ENCODE assay signal across 19 cellular contexts in genomic region chr12:104348994-104349494, GRCh38.
"Had no signal": no experiment of that assay in that cellular context is flagged by ENCODE, and none has a peak within 500 bp of the region (broad histone marks: within the 10 kb centered on the region; RNA-seq: fewer than 3 reads in every experiment).

No MANE protein-coding gene starts in this region.

- H3K4me3 ChIP-seq: coronary artery, gastrocnemius medialis, heart right ventricle, mucosa of descending colon, right atrium auricular region had no signal

- H3K4me1 Mint-ChIP-seq: neural crest cell had no signal

- H3K27me3 Mint-ChIP-seq: type B pancreatic cell had no signal

- DNase-seq: effector CD4-positive, alpha-beta T cell; gastrocnemius medialis; heart right ventricle; hypothalamus; mucosa of descending colon; natural killer cell; posterior cingulate gyrus; small intestine; stimulated activated CD4-positive, alpha-beta T cell treated with anti-CD3 and anti-CD28 coated beads, Interleukin-12 subunit alpha, Interleukin-12 subunit beta, amount 100 ng/mL, for 4 hours; stimulated activated CD4-positive, alpha-beta T cell treated with anti-CD3 and anti-CD28 coated beads, Interleukin-2, amount 100 ng/mL, for 48 hours; stimulated activated naive CD4-positive, alpha-beta T cell treated with Interleukin-2 at 50 U/mL for 16 hours had no signal

- H3K4me3 Mint-ChIP-seq: natural killer cell, neural crest cell, type B pancreatic cell had no signal

- H3K27me3 ChIP-seq: gastrocnemius medialis, heart right ventricle, right atrium auricular region had no signal

- H3K36me3 Mint-ChIP-seq: natural killer cell had no signal

- H3K27ac Mint-ChIP-seq: type B pancreatic cell had no signal

- FAIRE-seq: islet of Langerhans, small intestine, urothelium cell line had no signal

- H3K27ac ChIP-seq: coronary artery, gastrocnemius medialis, heart right ventricle, right atrium auricular region had no signal

- ATAC-seq: esophagus mucosa, gastrocnemius medialis, left lobe of liver, mucosa of descending colon, natural killer cell had no signal

- H3K9me3 ChIP-seq: gastrocnemius medialis, heart right ventricle, mucosa of descending colon, right atrium auricular region had no signal

- H3K9me3 Mint-ChIP-seq: natural killer cell, neural crest cell, type B pancreatic cell had no signal
